Comparison of ENCODE assay signal across 11 cellular contexts in genomic region chr16:85162478-85163277, GRCh38. TPM values are rescaled to one million over a fixed set of nuclear protein-coding genes. Genes with fewer than 3 reads are reported as not detected.
DNase-seq lines count a peak whose midpoint lies in the region; ATAC-seq, FAIRE-seq and TF ChIP-seq lines count a peak whose summit lies in the region.
"Had no signal": no experiment of that assay in that cellular context is flagged by ENCODE, and none has a peak within 500 bp of the region (broad histone marks: within the 10 kb centered on the region; RNA-seq: fewer than 3 reads in every experiment).

No MANE protein-coding gene starts in this region.

- FAIRE-seq in GM12891 (lab: Jason Lieb, UNC), result no peak

- TF ChIP-seq POLR2A in spleen (IDR thresholded peaks at IDR 0.05), result no peak
- no peak for TF ChIP-seq POLR2A in GM12891 (IDR thresholded peaks at IDR 0.05; ENCODE audit: low read depth, low read length)

- no peak overlapping the region for H3K4me3 ChIP-seq in spleen

- peaks cover 0 to 13% (median 0%) of the 10 kb centered on the region in 7 donors for H3K27me3 ChIP-seq in spleen (replicated peaks in 1 of 7)

- H3K4me1 ChIP-seq in spleen, result peaks cover 12 to 75% (median 31%) of the 10 kb centered on the region in 6 donors

- H3K36me3 ChIP-seq in spleen, result no peaks in the 10 kb centered on the region

- no peak for ATAC-seq in GM18909 (IDR thresholded peaks at IDR 0.05; ENCODE audit: poor library complexity, unreplicated experiment)

- H3K9me3 ChIP-seq in spleen, result no peaks in the 10 kb centered on the region

- DNase-seq in GM03348 (ENCODE audit: low spot score), result peak; percentile 87
- peak; percentile 60 for DNase-seq in amniotic stem cell (lab: John Stamatoyannopoulos, UW)
- DNase-seq in hepatic stellate cell (ENCODE audit: low spot score), result peak; percentile 75
- DNase-seq in spleen, result no peak
- DNase-seq in NCI-H1048 (lab: John Stamatoyannopoulos, UW), result no peak
- no peak for DNase-seq in occipital lobe (lab: John Stamatoyannopoulos, UW)
- no peak for DNase-seq in GM12891 (ENCODE audit: insufficient read length, low spot score)

- no peak for TF ChIP-seq CTCF in spleen (IDR thresholded peaks at IDR 0.05 in 8 of 11, conservative IDR thresholded peaks at IDR 0.05 in 3 of 11)

- 83 to 91% (median 88%) methylated on average over 33 to 36 of the region's 36 CpGs for WGBS in spleen, 5 donors

- H3K27ac ChIP-seq in spleen, result peak overlapping the region in 5 of 8 donors; percentile 1 to 49 (median 30)

- intact Hi-C loops in spleen (cut with DNase I; ENCODE audit: low total_unique reads), result no loop called here

TF ChIP-seq in GM12891, 5 proteins besides CTCF, POLR2A, EP300 and RAD21:
- no peak for TF ChIP-seq PAX5 (IDR thresholded peaks at IDR 0.05; ENCODE audit: insufficient read depth, low read length, severe bottlenecking)
- TF ChIP-seq TAF1 (IDR thresholded peaks at IDR 0.05; ENCODE audit: low read depth, low read length), result no peak
- TF ChIP-seq POLR2AphosphoS5 (IDR thresholded peaks at IDR 0.05; ENCODE audit: low read depth, low read length), result no peak
- TF ChIP-seq SPI1 (IDR thresholded peaks at IDR 0.05; ENCODE audit: low read depth, low read length), result no peak
- no peak for TF ChIP-seq POU2F2 (IDR thresholded peaks at IDR 0.05; ENCODE audit: low read depth, low read length)

RNA-seq across cellular contexts. Expression of gene CIBAR2, which starts 50.4 kb away (rescaled TPM):
- 1 to 10 TPM in 2 of 7 donors, under 1 TPM in 2, not detected in 3; 0.33 to 2.4 (median 0.91) TPM for total RNA-seq in spleen
- polyA plus RNA-seq in spleen, result under 1 TPM; 0.13 to 0.77 (median 0.30) TPM
- not detected for total RNA-seq in occipital lobe
- polyA plus RNA-seq in GM12891 (2012; ENCODE audit: low read depth, missing spikeins), result 0.21 TPM
- total RNA-seq: cerebellum, lung microvascular endothelial cell, NCI-H460 had no signal

Comparison
In these comparisons a context has a peak if more than half of its experiments do, and no peak if none do; other contexts are left out.
1. DNase-seq: peak in GM03348 (single experiment), amniotic stem cell (single experiment) and hepatic stellate cell (single experiment); none in spleen (single experiment), NCI-H1048 (single experiment), occipital lobe (single experiment) and GM12891 (single experiment).